ENCODE assay signal across 16 cellular contexts in genomic region chr2:221129657-221130056, GRCh38.
"Had no signal": no experiment of that assay in that cellular context is flagged by ENCODE, and none has a peak within 500 bp of the region (broad histone marks: within the 10 kb centered on the region; RNA-seq: fewer than 3 reads in every experiment).

No MANE protein-coding gene starts in this region.

- DNase-seq: effector CD4-positive, alpha-beta T cell; endodermal cell; erythroblast; foreskin keratinocyte; head of caudate nucleus; kidney; left colon; mesendoderm; naive B cell; occipital lobe; pancreas; right cardiac atrium; stimulated activated CD4-positive, alpha-beta T cell treated with anti-CD3 and anti-CD28 coated beads, Interleukin-2, amount 100 ng/mL, for 48 hours; stimulated activated CD8-positive, alpha-beta memory T cell treated with anti-CD3 and anti-CD28 coated beads, Interleukin-4, amount 100 ng/mL, for 48 hours; stimulated activated naive CD8-positive, alpha-beta T cell treated with anti-CD3 and anti-CD28 coated beads, Interleukin-15, Interleukin-2, amounts not matched to agents 100 U/mL and 50 U/mL, for 24 hours; thyroid gland had no signal
